ENCODE assay signal across 14 cellular contexts in the genomic region with DNA sequence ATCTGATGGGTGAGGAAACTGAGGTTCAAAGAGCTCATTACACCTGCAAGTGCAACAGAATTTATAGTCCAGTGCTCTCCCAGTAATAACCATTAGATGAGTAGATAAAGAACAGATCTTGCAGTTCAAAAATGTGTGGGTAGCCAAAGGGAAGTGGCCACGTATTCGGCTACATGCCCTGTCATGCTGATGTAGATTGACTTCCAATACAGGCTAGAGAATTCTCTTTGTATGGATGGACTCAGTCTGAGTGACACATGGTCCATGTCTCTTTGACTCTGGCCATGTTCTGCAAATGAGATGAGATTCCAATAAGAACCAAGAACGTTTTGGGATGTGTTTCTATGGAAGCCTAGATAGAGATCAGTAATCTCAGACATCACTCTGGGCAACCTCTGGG.
"Had no signal": no experiment of that assay in that cellular context is flagged by ENCODE, and none has a peak within 500 bp of the region (broad histone marks: within the 10 kb centered on the region; RNA-seq: fewer than 3 reads in every experiment).

No MANE protein-coding gene starts in this region.

- H3K4me3 Mint-ChIP-seq: activated CD4-positive, alpha-beta memory T cell treated with anti-CD3 and anti-CD28 coated beads, Interleukin-2, amount 10 ng/mL, durations not matched to agents 7 days and 5 days; activated T-cell treated with anti-CD3 and anti-CD28 coated beads, Interleukin-2, amount 50 U/mL, for 72 hours had no signal

- H3K9me3 ChIP-seq: lower lobe of right lung, prostate gland, suprapubic skin had no signal

- H3K36me3 ChIP-seq: lower lobe of right lung, prostate gland, suprapubic skin had no signal

- H3K27ac Mint-ChIP-seq: activated CD4-positive, alpha-beta memory T cell treated with anti-CD3 and anti-CD28 coated beads, Interleukin-2, amount 10 ng/mL, durations not matched to agents 7 days and 5 days; activated T-cell treated with anti-CD3 and anti-CD28 coated beads, Interleukin-2, amount 50 U/mL, for 72 hours had no signal

- H3K36me3 Mint-ChIP-seq: naive B cell had no signal

- H3K4me1 ChIP-seq: prostate gland had no signal

- DNase-seq: activated CD4-positive, alpha-beta memory T cell treated with anti-CD3 and anti-CD28 coated beads, Interleukin-2, amount 10 ng/mL, durations not matched to agents 7 days and 5 days; activated naive CD4-positive, alpha-beta T cell; activated T-cell treated with anti-CD3 and anti-CD28 coated beads, Interleukin-2, amount 50 U/mL, for 72 hours; aorta; foreskin melanocyte; lower lobe of right lung; naive B cell; stimulated activated CD4-positive, alpha-beta T cell treated with anti-CD3 and anti-CD28 coated beads, Interleukin-12 subunit alpha, Interleukin-12 subunit beta, amount 100 ng/mL, for 4 hours; stimulated activated naive CD4-positive, alpha-beta T cell treated with Interleukin-2 at 50 U/mL for 16 hours; T-helper 1 cell had no signal

- H3K4me3 ChIP-seq: lower lobe of right lung, prostate gland, suprapubic skin had no signal

- ATAC-seq: activated T-cell treated with anti-CD3 and anti-CD28 coated beads, Interleukin-2, amount 50 U/mL, for 72 hours; lower lobe of right lung; sciatic nerve had no signal

- H3K27ac ChIP-seq: lower lobe of right lung, prostate gland, suprapubic skin, VCaP had no signal

- H3K9me3 Mint-ChIP-seq: activated CD4-positive, alpha-beta memory T cell treated with anti-CD3 and anti-CD28 coated beads, Interleukin-2, amount 10 ng/mL, durations not matched to agents 7 days and 5 days; activated T-cell treated with anti-CD3 and anti-CD28 coated beads, Interleukin-2, amount 50 U/mL, for 72 hours; naive B cell had no signal

- H3K27me3 ChIP-seq: suprapubic skin had no signal
